In the genomic region with DNA sequence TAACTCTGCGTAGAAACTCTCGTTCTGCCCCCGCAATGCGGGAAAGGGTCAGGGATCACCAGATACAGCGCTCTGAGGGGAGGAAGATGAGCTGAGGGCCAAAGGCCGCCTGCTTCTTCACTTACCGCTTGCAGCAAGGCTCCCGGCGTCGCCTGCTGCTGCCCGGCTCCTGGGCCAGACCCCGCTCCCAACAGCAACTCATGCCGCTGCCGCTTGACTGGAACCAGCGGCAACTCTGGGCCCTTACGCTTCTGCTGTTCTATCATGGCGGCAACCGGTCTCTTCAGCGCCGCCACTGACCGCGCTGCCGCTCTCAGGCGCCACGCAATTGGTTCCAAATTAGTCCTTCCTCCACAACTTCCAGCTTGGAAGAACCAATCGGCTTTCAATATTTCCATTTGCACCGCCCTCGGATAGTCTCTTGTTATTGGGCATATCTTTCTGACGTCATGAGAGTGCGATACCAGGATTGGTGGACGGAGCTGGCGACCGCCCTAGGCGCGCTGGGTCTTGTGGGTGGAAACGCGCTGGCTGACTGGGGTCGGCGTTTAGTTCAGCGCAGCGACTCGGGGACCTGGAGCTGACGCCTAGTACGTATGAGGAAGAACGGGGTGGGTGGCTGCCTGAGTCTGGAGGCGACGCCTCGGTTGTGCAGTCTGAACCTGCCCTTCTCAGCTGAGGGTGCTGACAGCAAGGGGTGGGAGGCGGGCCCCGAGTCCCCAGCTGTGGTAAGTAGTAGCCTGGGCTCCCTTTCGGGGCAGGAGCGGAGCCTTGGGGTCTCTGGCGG, we compare ENCODE assay signal across 8 cellular contexts. TPM values are rescaled to one million over a fixed set of nuclear protein-coding genes. Genes with fewer than 3 reads are reported as not detected.
DNase-seq lines count a peak whose midpoint lies in the region; TF ChIP-seq lines count a peak whose summit lies in the region.

Gene SNRNP40 (minus strand): TSS at position 303 of the 787 bp plus-strand sequence. CDS start 37 bp downstream, at position 266.
Gene ZCCHC17 (plus strand): TSS at position 547 of the 787 bp plus-strand sequence. CDS start 13,067 bp downstream, outside the sequence.

- CTCF ChIA-PET in activated naive CD4-positive, alpha-beta T cell treated with anti-CD3 and anti-CD28 coated beads, Interleukin-2, amount 10 ng/mL, durations not matched to agents 7 days and 5 days (lab: Charles Lee), result interaction anchor here (2.0 kb wide), 1 partner anchor 11 kb away, joined by 5 read pairs; no protein-coding TSS in a partner anchor

- H3K27me3 Mint-ChIP-seq in activated naive CD4-positive, alpha-beta T cell treated with anti-CD3 and anti-CD28 coated beads, Interleukin-2, amount 10 ng/mL, durations not matched to agents 7 days and 5 days, result no peaks in the 10 kb centered on the region

- peak within 1 kb of the TSS; percentile 99 for H3K4me3 ChIP-seq in HFF-Myc (replicated peaks; ENCODE audit: low read depth, low read length)
- peak within 1 kb of the TSS; percentile 86 to 88 for H3K4me3 ChIP-seq in testis

- peaks cover 13% of the 10 kb centered on the region for H3K4me1 ChIP-seq in testis

- no peak for TF ChIP-seq POLR2A in testis (IDR thresholded peaks at IDR 0.05)

- intact Hi-C loops in testis (cut with DNase I; ENCODE audit: low total_unique reads), result no loop called here

- no peaks in the 10 kb centered on the region for H3K27me3 ChIP-seq in testis

- peak within 1 kb of the TSS; percentile 75 to 92 for H3K27ac ChIP-seq in testis

- H3K4me1 Mint-ChIP-seq in activated naive CD4-positive, alpha-beta T cell treated with anti-CD3 and anti-CD28 coated beads, Interleukin-2, amount 10 ng/mL, durations not matched to agents 7 days and 5 days, result peaks cover 27% of the 10 kb centered on the region

- no peaks in the 10 kb centered on the region for H3K36me3 ChIP-seq in testis (ENCODE audit: low read depth, missing control alignments)

- WGBS in testis, 2 donors, result 0 to 1% methylated on average over 27 to 53 of the region's 53 CpGs

- H3K4me3 Mint-ChIP-seq in activated naive CD4-positive, alpha-beta T cell treated with anti-CD3 and anti-CD28 coated beads, Interleukin-2, amount 10 ng/mL, durations not matched to agents 7 days and 5 days, result no peak within 1 kb of the TSS

- peak; percentile 99 for DNase-seq in GM04504 (ENCODE audit: low read depth)
- DNase-seq in HFF-Myc (ENCODE audit: extremely low read depth, low read depth), result peak; percentile 99
- DNase-seq in NAMALWA (ENCODE audit: low spot score), result peak; percentile 100
- peak; percentile 99 for DNase-seq in SK-N-DZ (ENCODE audit: low spot score)
- DNase-seq in activated naive CD4-positive, alpha-beta T cell treated with anti-CD3 and anti-CD28 coated beads, Interleukin-2, amount 10 ng/mL, durations not matched to agents 7 days and 5 days, result peak; percentile 97
- peak; percentile 98 for DNase-seq in globus pallidus (ENCODE audit: low spot score)
- peak; percentile 95 for DNase-seq in occipital lobe (lab: John Stamatoyannopoulos, UW)
- peak; percentile 98 for DNase-seq in testis

- no peak within 1 kb of the TSS for H3K27ac Mint-ChIP-seq in activated naive CD4-positive, alpha-beta T cell treated with anti-CD3 and anti-CD28 coated beads, Interleukin-2, amount 10 ng/mL, durations not matched to agents 7 days and 5 days

- H3K9me3 Mint-ChIP-seq in activated naive CD4-positive, alpha-beta T cell treated with anti-CD3 and anti-CD28 coated beads, Interleukin-2, amount 10 ng/mL, durations not matched to agents 7 days and 5 days, result no peaks in the 10 kb centered on the region

- no peaks in the 10 kb centered on the region for H3K9me3 ChIP-seq in testis

- TF ChIP-seq CTCF in HFF-Myc (IDR thresholded peaks at IDR 0.05; ENCODE audit: low read depth, low read length, missing control alignments) (no peak), testis (IDR thresholded peaks at IDR 0.05) (peak in 1 of 3 experiments; percentile 49)

- peaks cover 33% of the 10 kb centered on the region for H3K36me3 Mint-ChIP-seq in activated naive CD4-positive, alpha-beta T cell treated with anti-CD3 and anti-CD28 coated beads, Interleukin-2, amount 10 ng/mL, durations not matched to agents 7 days and 5 days

RNA-seq across cellular contexts. Expression of gene SNRNP40, which starts in this region (rescaled TPM):
- polyA plus RNA-seq in SK-N-DZ (2014; cell fraction: cytosol; rRNA removed), result 95.9 and 101 TPM in 2 replicates
- polyA plus RNA-seq in SK-N-DZ (2014; cell fraction: nucleus; rRNA removed), result 62.6 and 73.8 TPM in 2 replicates
- total RNA-seq in occipital lobe (102 TPM), testis (10 to 100 TPM; 65.3 to 75.1 TPM)
- 52.8 TPM for polyA plus RNA-seq in testis (ENCODE audit: insufficient read depth, low read depth, low replicate concordance)

RNA-seq across cellular contexts. Expression of gene ZCCHC17, which starts in this region (rescaled TPM):
- polyA plus RNA-seq in SK-N-DZ (2014; cell fraction: cytosol; rRNA removed), result 59.8 and 60.9 TPM in 2 replicates
- polyA plus RNA-seq in SK-N-DZ (2014; cell fraction: nucleus; rRNA removed), result 16.8 and 31.4 TPM in 2 replicates
- total RNA-seq in occipital lobe, result 36.0 TPM
- 10 to 100 TPM; 61.1 to 75.0 TPM for total RNA-seq in testis
- polyA plus RNA-seq in testis (ENCODE audit: insufficient read depth, low read depth, low replicate concordance), result 105 TPM

Comparison
In these comparisons a context has a peak if more than half of its experiments do, and no peak if none do; other contexts are left out.
1. Peak in every context shown above with its lines: DNase-seq, H3K4me3 ChIP-seq and H3K27ac ChIP-seq.